Comparison of ENCODE assay signal across 8 cellular contexts in the genomic region with DNA sequence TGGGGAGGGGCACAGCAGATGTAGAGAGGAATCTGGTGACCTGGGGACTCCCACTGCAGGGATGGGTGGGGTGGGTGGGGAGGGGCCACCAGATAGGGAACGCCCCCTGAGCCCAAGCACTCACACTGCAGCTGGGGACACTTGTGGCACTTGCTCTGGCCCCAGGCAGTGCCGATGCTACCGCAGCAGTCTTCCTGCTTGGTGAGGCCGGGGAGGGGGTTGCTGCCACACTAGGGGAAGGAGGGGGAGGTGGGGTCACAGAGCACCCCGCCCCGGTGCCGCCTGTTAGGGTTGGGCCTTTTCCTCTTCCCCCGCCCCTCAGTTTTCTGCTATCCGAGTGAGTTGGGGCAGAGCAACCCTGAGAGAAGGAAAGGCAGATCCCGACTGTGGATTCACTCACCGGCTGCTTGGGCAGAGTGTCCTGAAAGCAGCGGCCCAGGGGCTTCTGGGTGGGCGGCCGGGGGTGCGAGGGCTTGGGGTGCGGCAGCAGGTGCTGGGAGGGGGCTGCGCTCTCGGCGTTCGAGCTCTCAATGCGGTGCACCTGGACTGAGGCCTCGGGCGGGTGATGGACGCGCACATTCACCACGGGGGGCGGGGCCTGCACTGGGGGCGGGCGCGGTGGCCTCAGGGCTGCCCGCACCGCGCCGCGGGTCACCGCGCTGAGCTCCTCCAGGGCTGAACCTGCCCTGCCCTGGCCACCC. TPM values are rescaled to one million over a fixed set of nuclear protein-coding genes. Genes with fewer than 3 reads are reported as not detected.
DNase-seq lines count a peak whose midpoint lies in the region; ATAC-seq and TF ChIP-seq lines count a peak whose summit lies in the region.

No MANE protein-coding gene starts in this region.

- H3K4me1 Mint-ChIP-seq in activated naive CD8-positive, alpha-beta T cell treated with anti-CD3 and anti-CD28 coated beads for 36 hours: peaks cover 54% of the 10 kb centered on the region

- H3K9me3 Mint-ChIP-seq in activated naive CD8-positive, alpha-beta T cell treated with anti-CD3 and anti-CD28 coated beads for 36 hours: no peaks in the 10 kb centered on the region

- peaks cover 8% of the 10 kb centered on the region; the same call in 1 of the 2 replicates for H3K4me1 ChIP-seq in HUES64 (ENCODE audit: insufficient read depth, low read length)
- H3K4me1 ChIP-seq in gastroesophageal sphincter: peaks cover 0 to 61% (median 33%) of the 10 kb centered on the region in 3 donors

- H3K9ac ChIP-seq in HUES64 (ENCODE audit: low read depth, low read length) (peak overlapping the region; percentile 35; the same call in 1 of the 2 replicates), SK-N-MC (ENCODE audit: insufficient read length) (no peak overlapping the region)

- H3K36me3 Mint-ChIP-seq in activated naive CD8-positive, alpha-beta T cell treated with anti-CD3 and anti-CD28 coated beads for 36 hours: peaks cover 18% of the 10 kb centered on the region

- H3K27me3 Mint-ChIP-seq in activated naive CD8-positive, alpha-beta T cell treated with anti-CD3 and anti-CD28 coated beads for 36 hours: no peaks in the 10 kb centered on the region

- no peak for TF ChIP-seq CTCF in gastroesophageal sphincter (IDR thresholded peaks at IDR 0.05)

- H3K4me3 ChIP-seq in HUES64 (ENCODE audit: low read length): peak overlapping the region; percentile 46
- H3K4me3 ChIP-seq in SK-N-MC: peak overlapping the region; percentile 64
- H3K4me3 ChIP-seq in gastroesophageal sphincter: no peak overlapping the region

- no peaks in the 10 kb centered on the region for H3K9me3 ChIP-seq in HUES64 (ENCODE audit: insufficient read depth, low read depth, low read length)
- no peaks in the 10 kb centered on the region for H3K9me3 ChIP-seq in SK-N-MC (ENCODE audit: low read depth, low read length)
- H3K9me3 ChIP-seq in gastroesophageal sphincter: no peaks in the 10 kb centered on the region

- peak overlapping the region; percentile 12 for H3K27ac Mint-ChIP-seq in activated naive CD8-positive, alpha-beta T cell treated with anti-CD3 and anti-CD28 coated beads for 36 hours

- peak overlapping the region; percentile 29 for H3K4me3 Mint-ChIP-seq in activated naive CD8-positive, alpha-beta T cell treated with anti-CD3 and anti-CD28 coated beads for 36 hours

- ATAC-seq in HG02981 (IDR thresholded peaks at IDR 0.05; ENCODE audit: unreplicated experiment) (no peak), gastroesophageal sphincter (no peak)

- H3K27me3 ChIP-seq in HUES64 (ENCODE audit: insufficient read depth, low read length) (peaks cover 39% of the 10 kb centered on the region), gastroesophageal sphincter (no peaks in the 10 kb centered on the region)

- DNase-seq in SK-N-MC (ENCODE audit: low read depth, low spot score) (no peak), NCI-H146 (lab: John Stamatoyannopoulos, UW) (no peak), SW480 (ENCODE audit: low spot score) (no peak)
- peak; percentile 70 for DNase-seq in activated naive CD8-positive, alpha-beta T cell treated with anti-CD3 and anti-CD28 coated beads for 36 hours
- DNase-seq in stimulated activated CD4-positive, alpha-beta T cell treated with anti-CD3 and anti-CD28 coated beads, Interleukin-2, amount 100 ng/mL, for 24 hours: peak; percentile 64 to 72

- no peak for TF ChIP-seq POLR2A in gastroesophageal sphincter (IDR thresholded peaks at IDR 0.05)

- H3K36me3 ChIP-seq in HUES64 (ENCODE audit: insufficient read depth, low read length): no peaks in the 10 kb centered on the region
- peaks cover 19% of the 10 kb centered on the region; the same call in 1 of the 2 replicates for H3K36me3 ChIP-seq in SK-N-MC (ENCODE audit: insufficient read depth, low read length)
- H3K36me3 ChIP-seq in gastroesophageal sphincter: peaks cover 0 to 55% of the 10 kb centered on the region in 2 donors

- no peak for TF ChIP-seq EP300 in gastroesophageal sphincter (IDR thresholded peaks at IDR 0.05)

- H3K27ac ChIP-seq in HUES64 (ENCODE audit: low read depth, low read length) (no peak overlapping the region; the same call in 1 of the 2 replicates), SK-N-MC (peak overlapping the region; percentile 73), gastroesophageal sphincter (peak overlapping the region in 2 of 4 donors; percentile 3 to 97)

- 7% methylated on average over 36 of the region's 37 CpGs for WGBS in HUES64
- WGBS in gastroesophageal sphincter (ENCODE audit: low coverage in 1 of 2), 2 donors: no CpG with 5 or more reads among the region's 37 CpGs

RNA-seq across cellular contexts. Expression of a gene that starts 4.7 kb away (rescaled TPM):
- 5.0 TPM for polyA plus RNA-seq in HUES64 (2013, experiment 1 of 2)
- 7.1 TPM for polyA plus RNA-seq in HUES64 (2013, experiment 2 of 2)
- 10 to 100 TPM; 35.5 to 36.0 TPM for total RNA-seq in activated naive CD8-positive, alpha-beta T cell treated with anti-CD3 and anti-CD28 coated beads for 36 hours
- total RNA-seq in gastroesophageal sphincter: 100 to 1,000 TPM in 3 of 4 donors, 10 to 100 TPM in 1; 90.6 to 173 (median 139) TPM

RNA-seq across cellular contexts. Expression of a gene that starts 16.8 kb away (rescaled TPM):
- 58.0 TPM for polyA plus RNA-seq in HUES64 (2013, experiment 1 of 2)
- polyA plus RNA-seq in HUES64 (2013, experiment 2 of 2): 49.1 TPM
- 10 to 100 TPM; 59.1 to 63.3 TPM for total RNA-seq in activated naive CD8-positive, alpha-beta T cell treated with anti-CD3 and anti-CD28 coated beads for 36 hours
- 10 to 100 TPM; 38.4 to 73.5 (median 43.5) TPM for total RNA-seq in gastroesophageal sphincter

RNA-seq across cellular contexts. Expression of a gene that starts 18.9 kb away (rescaled TPM):
- 20.7 TPM for polyA plus RNA-seq in HUES64 (2013, experiment 1 of 2)
- 24.2 TPM for polyA plus RNA-seq in HUES64 (2013, experiment 2 of 2)
- 10 to 100 TPM; 13.6 to 15.0 TPM for total RNA-seq in activated naive CD8-positive, alpha-beta T cell treated with anti-CD3 and anti-CD28 coated beads for 36 hours
- 10 to 100 TPM; 36.6 to 68.3 (median 55.0) TPM for total RNA-seq in gastroesophageal sphincter

RNA-seq across cellular contexts. Expression of a gene that starts 22.4 kb away (rescaled TPM):
- 2.9 TPM for polyA plus RNA-seq in HUES64 (2013, experiment 1 of 2)
- 4.2 TPM for polyA plus RNA-seq in HUES64 (2013, experiment 2 of 2)
- total RNA-seq in activated naive CD8-positive, alpha-beta T cell treated with anti-CD3 and anti-CD28 coated beads for 36 hours: 10 to 100 TPM; 55.7 to 60.0 TPM
- 100 to 1,000 TPM; 172 to 329 (median 202) TPM for total RNA-seq in gastroesophageal sphincter

RNA-seq across cellular contexts. Expression of a gene that starts 28.6 kb away (rescaled TPM):
- polyA plus RNA-seq in HUES64 (2013, experiment 1 of 2): 39.3 TPM
- 42.5 TPM for polyA plus RNA-seq in HUES64 (2013, experiment 2 of 2)
- 10 to 100 TPM; 70.5 to 80.3 TPM for total RNA-seq in activated naive CD8-positive, alpha-beta T cell treated with anti-CD3 and anti-CD28 coated beads for 36 hours
- total RNA-seq in gastroesophageal sphincter: 10 to 100 TPM; 70.6 to 97.6 (median 89.2) TPM

Comparison
In these comparisons a context has a peak if more than half of its experiments do, and no peak if none do; other contexts are left out.
1. H3K4me3 ChIP-seq: peak in HUES64 (single experiment) and SK-N-MC (single experiment); none in gastroesophageal sphincter (0 of 2).
2. DNase-seq: peak in activated naive CD8-positive, alpha-beta T cell treated with anti-CD3 and anti-CD28 coated beads for 36 hours (single experiment) and stimulated activated CD4-positive, alpha-beta T cell treated with anti-CD3 and anti-CD28 coated beads, Interleukin-2, amount 100 ng/mL, for 24 hours (2 of 2); none in SK-N-MC (single experiment), NCI-H146 (single experiment) and SW480 (single experiment).